9 cellular contexts compared by ENCODE assay signal in genomic region chr14:55074662-55075061, GRCh38. TPM values are rescaled to one million over a fixed set of nuclear protein-coding genes. Genes with fewer than 3 reads are reported as not detected.
DNase-seq lines count a peak whose midpoint lies in the region; ATAC-seq, FAIRE-seq and TF ChIP-seq lines count a peak whose summit lies in the region.
"Had no signal": no experiment of that assay in that cellular context is flagged by ENCODE, and none has a peak within 500 bp of the region (broad histone marks: within the 10 kb centered on the region; RNA-seq: fewer than 3 reads in every experiment).

No MANE protein-coding gene starts in this region.

- H3K9me2 ChIP-seq in Karpas-422 (replicated peaks; ENCODE audit: insufficient read depth, low read length): no peaks in the 10 kb centered on the region

- no peaks in the 10 kb centered on the region for H3K36me3 Mint-ChIP-seq in effector memory CD8-positive, alpha-beta T cell (ENCODE audit: insufficient read depth)

- peak overlapping the region; percentile 68 to 84 for H3K4me3 Mint-ChIP-seq in effector memory CD8-positive, alpha-beta T cell

- FAIRE-seq in small intestine (lab: Jason Lieb, UNC): no peak
- FAIRE-seq: bronchial epithelial cell had no signal

- peaks cover 20 to 35% of the 10 kb centered on the region in 2 donors for H3K4me1 Mint-ChIP-seq in effector memory CD8-positive, alpha-beta T cell (ENCODE audit: low read depth in 2 of 2)

- H3K36me3 ChIP-seq in Karpas-422 (ENCODE audit: insufficient read depth, low read length) (no peaks in the 10 kb centered on the region), small intestine (ENCODE audit: control insufficient read depth in 2 of 2, insufficient read depth in 2 of 2, low read length in 2 of 2) (no peaks in the 10 kb centered on the region)

- peak; percentile 45 for ATAC-seq in GM21381 (IDR thresholded peaks at IDR 0.05; ENCODE audit: unreplicated experiment)
- peak; percentile 16 for ATAC-seq in effector memory CD8-positive, alpha-beta T cell (replicated peaks)

- POLR2A ChIA-PET in RWPE1 (lab: Yijun Ruan, JAX; ENCODE audit: low non-redundant PET): no interaction called here

- peak overlapping the region; percentile 23 for H3K4me3 ChIP-seq in GM12864 (ENCODE audit: low read depth, low read length)
- peak overlapping the region; percentile 49 for H3K4me3 ChIP-seq in Karpas-422 (ENCODE audit: low read length)
- no peak overlapping the region for H3K4me3 ChIP-seq in small intestine (ENCODE audit: low read depth in 1 of 2, low read length in 2 of 2)

- CTCF ChIA-PET in RWPE1 (lab: Yijun Ruan, JAX): no interaction called here

- no peaks in the 10 kb centered on the region for H3K9me3 ChIP-seq in Karpas-422 (ENCODE audit: low read length)
- no peaks in the 10 kb centered on the region for H3K9me3 ChIP-seq in small intestine (ENCODE audit: control insufficient read depth, low read depth)

- peak; percentile 76 for DNase-seq in GM12864 (ENCODE audit: low read depth)
- DNase-seq in Karpas-422: peak; percentile 76
- DNase-seq in effector memory CD8-positive, alpha-beta T cell: no peak
- no peak for DNase-seq in RWPE1 (ENCODE audit: low spot score)
- DNase-seq in anterior cingulate cortex (lab: John Stamatoyannopoulos, UW): no peak
- no peak for DNase-seq in small intestine
- DNase-seq in posterior vena cava (ENCODE audit: low spot score): no peak

- peak overlapping the region; percentile 25; the same call in 1 of the 2 replicates for H3K27ac ChIP-seq in Karpas-422 (ENCODE audit: low read length)
- H3K27ac ChIP-seq in RWPE1: no peak overlapping the region
- peak overlapping the region in 1 of 2 donors; percentile 53 for H3K27ac ChIP-seq in small intestine (ENCODE audit: low read depth in 1 of 2, low read length in 1 of 2)

- TF ChIP-seq CTCF in GM12864 (IDR thresholded peaks at IDR 0.05; ENCODE audit: low read depth, low read length, missing control alignments) (no peak), RWPE1 (conservative IDR thresholded peaks at IDR 0.05; ENCODE audit: low read depth) (no peak)

- H3K9me3 Mint-ChIP-seq in effector memory CD8-positive, alpha-beta T cell: no peaks in the 10 kb centered on the region

- peak overlapping the region; percentile 48 for H3K9ac ChIP-seq in Karpas-422 (ENCODE audit: low read length)

- peak overlapping the region; percentile 49 for H2AFZ ChIP-seq in Karpas-422 (ENCODE audit: low read length)

- H3K4me1 ChIP-seq in Karpas-422 (ENCODE audit: low read length): peaks cover 36% of the 10 kb centered on the region
- H3K4me1 ChIP-seq in small intestine (ENCODE audit: control insufficient read depth in 2 of 2, insufficient read depth in 1 of 2, low read depth in 1 of 2, low read length in 1 of 2): no peaks in the 10 kb centered on the region

- WGBS in small intestine, 3 donors: 20 to 30% (median 27%) methylated on average over 5 of the region's 5 CpGs

- intact Hi-C loops in posterior vena cava (cut with DNase I): no loop called here

- no peaks in the 10 kb centered on the region for H3K27me3 ChIP-seq in Karpas-422 (ENCODE audit: low read length)
- H3K27me3 ChIP-seq in small intestine (ENCODE audit: control insufficient read depth in 2 of 2, insufficient read depth in 2 of 2, low read length in 2 of 2): no peaks in the 10 kb centered on the region

- no peaks in the 10 kb centered on the region for H3K79me2 ChIP-seq in Karpas-422 (ENCODE audit: low read length)

- H3K27ac Mint-ChIP-seq in effector memory CD8-positive, alpha-beta T cell: peak overlapping the region; percentile 62 to 91

- no peaks in the 10 kb centered on the region for H3K27me3 Mint-ChIP-seq in effector memory CD8-positive, alpha-beta T cell

- no peaks in the 10 kb centered on the region for H4K20me1 ChIP-seq in Karpas-422 (ENCODE audit: insufficient read depth, low read depth, low read length)

- H3K4me2 ChIP-seq in Karpas-422 (ENCODE audit: low read depth, low read length, poor library complexity, severe bottlenecking): peak overlapping the region; percentile 63

RNA-seq across cellular contexts. Expression of gene MAPK1IP1L, which starts 23.2 kb away (rescaled TPM):
- 31.8 and 111 TPM in 2 replicates for total RNA-seq in Karpas-422 (2014; rRNA removed; shearing (Covaris generic); ENCODE audit: low replicate concordance)
- polyA plus RNA-seq in small intestine: 10 to 100 TPM; 24.3 to 32.0 (median 30.9) TPM
- total RNA-seq in posterior vena cava: 10 to 100 TPM; 90.2 to 97.5 TPM

RNA-seq across cellular contexts. Expression of gene SOCS4, which starts 47.6 kb away (rescaled TPM):
- total RNA-seq in Karpas-422 (2014; rRNA removed; shearing (Covaris generic); ENCODE audit: low replicate concordance): 20.2 and 50.3 TPM in 2 replicates
- 10 to 100 TPM in 1 of 3 donors, 1 to 10 TPM in 2; 4.8 to 11.1 (median 9.8) TPM for polyA plus RNA-seq in small intestine
- total RNA-seq in posterior vena cava: 10 to 100 TPM; 34.3 to 48.1 TPM

RNA-seq across cellular contexts. Expression of gene WDHD1, which starts 47.8 kb away (rescaled TPM):
- total RNA-seq in Karpas-422 (2014; rRNA removed; shearing (Covaris generic); ENCODE audit: low replicate concordance): 14.0 and 31.2 TPM in 2 replicates
- polyA plus RNA-seq in small intestine: 1 to 10 TPM in 1 of 3 donors, under 1 TPM in 2; 0.45 to 3.4 (median 0.54) TPM
- 1 to 10 TPM; 3.0 to 4.5 TPM for total RNA-seq in posterior vena cava

RNA-seq across cellular contexts. Expression of gene LGALS3, which starts 54.4 kb away (rescaled TPM):
- total RNA-seq in Karpas-422 (2014; rRNA removed; shearing (Covaris generic); ENCODE audit: low replicate concordance): not detected in 2 replicates
- polyA plus RNA-seq in small intestine: 1,000 to 10,000 TPM in 2 of 3 donors, 100 to 1,000 TPM in 1; 593 to 2,279 (median 2,145) TPM
- total RNA-seq in posterior vena cava: 100 to 1,000 TPM; 148 to 189 TPM

Comparison
In these comparisons a context has a peak if more than half of its experiments do, and no peak if none do; other contexts are left out.
1. DNase-seq: peak in GM12864 (single experiment) and Karpas-422 (single experiment); none in effector memory CD8-positive, alpha-beta T cell (0 of 3), RWPE1 (single experiment), anterior cingulate cortex (0 of 58), small intestine (single experiment) and posterior vena cava (single experiment).
2. H3K4me3 ChIP-seq: peak in GM12864 (single experiment) and Karpas-422 (single experiment); none in small intestine (0 of 2).